Comparison of ENCODE assay signal across 8 cellular contexts in genomic region chr14:75306917-75307699, GRCh38. TPM values are rescaled to one million over a fixed set of nuclear protein-coding genes. Genes with fewer than 3 reads are reported as not detected.
A peak's percentile ranks its signal among the peaks of the same experiment; 100 is the strongest.
DNase-seq lines count a peak whose midpoint lies in the region; ATAC-seq and TF ChIP-seq lines count a peak whose summit lies in the region.

No MANE protein-coding gene starts in this region.

- no peak overlapping the region for H3K9ac ChIP-seq in PC-3 (ENCODE audit: low read length)

- peak; percentile 60 for TF ChIP-seq RAD21 in Ishikawa (IDR thresholded peaks at IDR 0.05; ENCODE audit: low read depth)

- H3K4me2 ChIP-seq in PC-3 (ENCODE audit: low read length), result 0 out of 2 replicates have a peak overlapping the region, but pooled peaks have one; percentile 12

- H3K27me3 Mint-ChIP-seq in activated naive CD4-positive, alpha-beta T cell treated with anti-CD3 and anti-CD28 coated beads for 36 hours (ENCODE audit: low read depth), result no peaks in the 10 kb centered on the region

- TF ChIP-seq EP300 in Ishikawa (IDR thresholded peaks at IDR 0.05; ENCODE audit: borderline replicate concordance), result no peak

- ATAC-seq in PC-3 (peak; percentile 69), GM19324 (IDR thresholded peaks at IDR 0.05; ENCODE audit: low FRiP score, unreplicated experiment) (no peak), GM18519 (IDR thresholded peaks at IDR 0.05; ENCODE audit: low FRiP score, unreplicated experiment) (no peak), HG02571 (IDR thresholded peaks at IDR 0.05; ENCODE audit: unreplicated experiment) (no peak)

- H3F3A ChIP-seq in PC-3 (ENCODE audit: low read length, unreplicated experiment), result no peaks in the 10 kb centered on the region

- no TSS peak for BruUV-seq in PC-3 (replicated peaks; lab: Mats Ljungman, UMichigan)

- H3K4me3 ChIP-seq in PC-3 (ENCODE audit: low read length), result no peak overlapping the region

- no peaks in the 10 kb centered on the region for H3K9me3 ChIP-seq in PC-3 (ENCODE audit: low read length)

- no peaks in the 10 kb centered on the region for H3K36me3 Mint-ChIP-seq in activated naive CD4-positive, alpha-beta T cell treated with anti-CD3 and anti-CD28 coated beads for 36 hours (ENCODE audit: low read depth)

- POLR2A ChIA-PET in PC-3 (lab: Charles Lee; ENCODE audit: unreplicated experiment), result no interaction called here

- H2AFZ ChIP-seq in PC-3 (ENCODE audit: low read length), result peak overlapping the region; percentile 69

- H3K4me3 Mint-ChIP-seq in activated naive CD4-positive, alpha-beta T cell treated with anti-CD3 and anti-CD28 coated beads for 36 hours, result no peak overlapping the region

- no peak overlapping the region for H3K27ac Mint-ChIP-seq in activated naive CD4-positive, alpha-beta T cell treated with anti-CD3 and anti-CD28 coated beads for 36 hours

- H3K79me2 ChIP-seq in PC-3 (ENCODE audit: low read length), result no peaks in the 10 kb centered on the region

- no peaks in the 10 kb centered on the region for H3K9me3 Mint-ChIP-seq in activated naive CD4-positive, alpha-beta T cell treated with anti-CD3 and anti-CD28 coated beads for 36 hours

- DNase-seq in activated naive CD4-positive, alpha-beta T cell treated with anti-CD3 and anti-CD28 coated beads for 36 hours, result peak; percentile 58
- no peak for DNase-seq in activated naive CD4-positive, alpha-beta T cell (lab: John Stamatoyannopoulos, UW)
- DNase-seq in PC-3 (peak; percentile 57), fibroblast of peridontal ligament (ENCODE audit: extremely low read depth) (peak; percentile 25)

- H3K4me1 Mint-ChIP-seq in activated naive CD4-positive, alpha-beta T cell treated with anti-CD3 and anti-CD28 coated beads for 36 hours (ENCODE audit: low read depth), result peaks cover 14% of the 10 kb centered on the region

- H3K27me3 ChIP-seq in PC-3 (ENCODE audit: low read length), result no peaks in the 10 kb centered on the region

- H4K20me1 ChIP-seq in PC-3 (ENCODE audit: low read length), result no peaks in the 10 kb centered on the region

- no peaks in the 10 kb centered on the region; the same call in 1 of the 2 replicates for H3K4me1 ChIP-seq in PC-3 (ENCODE audit: insufficient read depth, low read length)

- peak; percentile 72 for TF ChIP-seq CTCF in PC-3 (conservative IDR thresholded peaks at IDR 0.05; ENCODE audit: low read depth, low read length)

- no peaks in the 10 kb centered on the region for H3K9me2 ChIP-seq in PC-3 (replicated peaks; ENCODE audit: low read length)

- no peaks in the 10 kb centered on the region for H3K36me3 ChIP-seq in PC-3 (ENCODE audit: low read depth, low read length)

- intact Hi-C loops in activated naive CD4-positive, alpha-beta T cell treated with anti-CD3 and anti-CD28 coated beads for 36 hours (cut with micrococcal nuclease), result loop anchor here (1.0 to 10.0 kb wide), 6 partner anchors 147 to 678 kb away; partner anchors contain the start of genes IFT43 and TGFB3
- intact Hi-C loops in PC-3 (cut with micrococcal nuclease), result loop anchor here (1.0 to 10.0 kb wide), 3 partner anchors 181 to 348 kb away; no protein-coding TSS in a partner anchor

- CTCF ChIA-PET in activated naive CD4-positive, alpha-beta T cell treated with anti-CD3 and anti-CD28 coated beads for 36 hours (lab: Charles Lee), result interaction anchor here (0.5 to 12.5 kb wide), 17 partner anchors 10 to 354 kb away, joined by 3 to 131 read pairs (median 4); partner anchors contain the start of genes ERG28 and TTLL5
- CTCF ChIA-PET in PC-3 (lab: Charles Lee), result interaction anchor here (0.9 to 1.9 kb wide), 4 partner anchors 82 to 254 kb away, joined by 3 to 6 read pairs (median 5); no protein-coding TSS in a partner anchor

- H3K27ac ChIP-seq in PC-3 (ENCODE audit: low read length), result no peak overlapping the region

TF ChIP-seq in Ishikawa, 13 proteins besides CTCF, POLR2A, EP300 and RAD21:
- no peak for TF ChIP-seq ZBTB7A (IDR thresholded peaks at IDR 0.05; ENCODE audit: low read depth)
- TF ChIP-seq NFIC (IDR thresholded peaks at IDR 0.05), result no peak
- TF ChIP-seq, protein P1, sequence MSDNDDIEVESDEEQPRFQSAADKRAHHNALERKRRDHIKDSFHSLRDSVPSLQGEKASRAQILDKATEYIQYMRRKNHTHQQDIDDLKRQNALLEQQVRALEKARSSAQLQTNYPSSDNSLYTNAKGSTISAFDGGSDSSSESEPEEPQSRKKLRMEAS (IDR thresholded peaks at IDR 0.05), result no peak
- TF ChIP-seq EGR1 (IDR thresholded peaks at IDR 0.05), result no peak
- no peak for TF ChIP-seq FOXM1 (IDR thresholded peaks at IDR 0.05; ENCODE audit: borderline replicate concordance, low read depth)
- TF ChIP-seq CEBPB (IDR thresholded peaks at IDR 0.05), result no peak
- no peak for TF ChIP-seq TCF12 (IDR thresholded peaks at IDR 0.05; ENCODE audit: low read depth)
- TF ChIP-seq TAF1 (IDR thresholded peaks at IDR 0.05; ENCODE audit: low read depth), result no peak
- no peak for TF ChIP-seq TEAD4 (IDR thresholded peaks at IDR 0.05)
- TF ChIP-seq YY1 (IDR thresholded peaks at IDR 0.05; ENCODE audit: low read depth), result no peak
- no peak for TF ChIP-seq CREB1 (IDR thresholded peaks at IDR 0.05; ENCODE audit: low read depth)

RNA-seq across cellular contexts. Expression of gene FOS, which starts 28.5 kb away (rescaled TPM):
- 10 to 100 TPM; 34.5 to 35.7 TPM for total RNA-seq in activated naive CD4-positive, alpha-beta T cell treated with anti-CD3 and anti-CD28 coated beads for 36 hours
- total RNA-seq in PC-3 (2014; rRNA removed), result 99.2 and 103 TPM in 2 replicates

Comparison
In these comparisons a context has a peak if more than half of its experiments do, and no peak if none do; other contexts are left out.
1. DNase-seq: peak in activated naive CD4-positive, alpha-beta T cell treated with anti-CD3 and anti-CD28 coated beads for 36 hours (single experiment), PC-3 (single experiment) and fibroblast of peridontal ligament (single experiment); none in activated naive CD4-positive, alpha-beta T cell (0 of 4).